10 cellular contexts compared by ENCODE assay signal in genomic region chr2:189569295-189569925, GRCh38. TPM values are rescaled to one million over a fixed set of nuclear protein-coding genes. Genes with fewer than 3 reads are reported as not detected.
DNase-seq lines count a peak whose midpoint lies in the region; ATAC-seq and TF ChIP-seq lines count a peak whose summit lies in the region.
"Had no signal": no experiment of that assay in that cellular context is flagged by ENCODE, and none has a peak within 500 bp of the region (broad histone marks: within the 10 kb centered on the region; RNA-seq: fewer than 3 reads in every experiment).

No MANE protein-coding gene starts in this region.

- CTCF ChIA-PET in Caco-2 (lab: Charles Lee), result no interaction called here

- H3K36me3 ChIP-seq in MM.1S (replicated peaks; ENCODE audit: insufficient read depth, low read length) (no peaks in the 10 kb centered on the region), fibroblast of lung (ENCODE audit: control insufficient read depth, insufficient read depth, low read length) (no peaks in the 10 kb centered on the region), Caco-2 (ENCODE audit: control insufficient read depth, insufficient read depth, low read length) (peaks cover 3% of the 10 kb centered on the region; the same call in 1 of the 2 replicates)

- H3K27ac ChIP-seq in MM.1S (ENCODE audit: low read length), result peak overlapping the region; percentile 28; the same call in 1 of the 2 replicates
- H3K27ac ChIP-seq in fibroblast of lung (ENCODE audit: insufficient read depth, low read length), result no peak overlapping the region

- H3K36me3 Mint-ChIP-seq in stimulated activated memory B cell treated with anti-CD40 and anti-IgM and Interleukin-4, amounts not matched to agents 10 μg/mL and 1 μg/mL and 100 μg/mL, for 72 hours, result no peaks in the 10 kb centered on the region
- peaks cover 80% of the 10 kb centered on the region for H3K36me3 Mint-ChIP-seq in Caco-2 (ENCODE audit: insufficient read depth, unreplicated experiment)

- H3K79me2 ChIP-seq in MM.1S (ENCODE audit: low read length), result no peaks in the 10 kb centered on the region
- no peaks in the 10 kb centered on the region for H3K79me2 ChIP-seq in fibroblast of lung (ENCODE audit: control insufficient read depth, insufficient read depth, low read length)

- no peaks in the 10 kb centered on the region for H3K27me3 ChIP-seq in MM.1S (replicated peaks; ENCODE audit: insufficient read depth, low read length)
- H3K27me3 ChIP-seq in fibroblast of lung (ENCODE audit: control insufficient read depth, insufficient read depth, low read length), result no peaks in the 10 kb centered on the region
- H3K27me3 ChIP-seq in Caco-2 (replicated peaks; ENCODE audit: control insufficient read depth, insufficient read depth, low read length), result no peaks in the 10 kb centered on the region

- H3K4me1 ChIP-seq in MM.1S (ENCODE audit: low read length) (peaks cover 12% of the 10 kb centered on the region), fibroblast of lung (ENCODE audit: control insufficient read depth, extremely low read depth, insufficient read depth, low read length) (peaks cover 7% of the 10 kb centered on the region), Caco-2 (peaks cover 6% of the 10 kb centered on the region)

- peak; percentile 50 for ATAC-seq in GM19397 (IDR thresholded peaks at IDR 0.05; ENCODE audit: unreplicated experiment)
- peak; percentile 66 for ATAC-seq in stimulated activated memory B cell treated with anti-CD40 and anti-IgM and Interleukin-4, amounts not matched to agents 10 μg/mL and 1 μg/mL and 100 μg/mL, for 72 hours

- TF ChIP-seq CTCF in MM.1S (IDR thresholded peaks at IDR 0.05; ENCODE audit: low read length) (peak; percentile 18), fibroblast of lung (conservative IDR thresholded peaks at IDR 0.05 in 1 of 2, IDR thresholded peaks at IDR 0.05 in 1 of 2; ENCODE audit: low read depth in 1 of 2, low read length in 2 of 2) (peak; percentile 21 to 33), Caco-2 (IDR thresholded peaks at IDR 0.05; ENCODE audit: insufficient read depth in 1 of 2, low read depth in 1 of 2, low read length in 1 of 2, severe bottlenecking in 1 of 2, unreplicated experiment in 1 of 2) (no peak)

- DNase-seq in MM.1S (peak; percentile 34), fibroblast of lung (ENCODE audit: low read depth in 2 of 2) (peak in 1 of 2 donors; percentile 41), amniotic stem cell (lab: John Stamatoyannopoulos, UW) (no peak), Caco-2 (no peak)
- DNase-seq in stimulated activated CD4-positive, alpha-beta T cell treated with anti-CD3 and anti-CD28 coated beads, Interleukin-15, amount 100 ng/mL, for 24 hours, result no peak
- DNase-seq: Kasumi-1, T-helper 9 cell had no signal

- peaks cover 8% of the 10 kb centered on the region for H3F3A ChIP-seq in MM.1S (ENCODE audit: insufficient read depth, low read length)

- H2AFZ ChIP-seq in MM.1S (ENCODE audit: low read length) (no peak overlapping the region), fibroblast of lung (ENCODE audit: low read length) (no peak overlapping the region)

- no peaks in the 10 kb centered on the region for H3K9me3 Mint-ChIP-seq in stimulated activated memory B cell treated with anti-CD40 and anti-IgM and Interleukin-4, amounts not matched to agents 10 μg/mL and 1 μg/mL and 100 μg/mL, for 72 hours
- no peaks in the 10 kb centered on the region for H3K9me3 Mint-ChIP-seq in Caco-2 (ENCODE audit: unreplicated experiment)

- H3K4me1 Mint-ChIP-seq in stimulated activated memory B cell treated with anti-CD40 and anti-IgM and Interleukin-4, amounts not matched to agents 10 μg/mL and 1 μg/mL and 100 μg/mL, for 72 hours, result no peaks in the 10 kb centered on the region
- peaks cover 8% of the 10 kb centered on the region for H3K4me1 Mint-ChIP-seq in Caco-2 (ENCODE audit: low read depth, unreplicated experiment)

- peaks cover 12% of the 10 kb centered on the region for H3K27me3 Mint-ChIP-seq in stimulated activated memory B cell treated with anti-CD40 and anti-IgM and Interleukin-4, amounts not matched to agents 10 μg/mL and 1 μg/mL and 100 μg/mL, for 72 hours
- H3K27me3 Mint-ChIP-seq in Caco-2 (ENCODE audit: insufficient read depth, unreplicated experiment), result no peaks in the 10 kb centered on the region

- no TSS peak for BruUV-seq in Caco-2 (replicated peaks; lab: Mats Ljungman, UMichigan)

- H3K9me3 ChIP-seq in MM.1S (replicated peaks; ENCODE audit: insufficient read depth, low read length) (no peaks in the 10 kb centered on the region), fibroblast of lung (ENCODE audit: control insufficient read depth, insufficient read depth, low read depth, low read length) (no peaks in the 10 kb centered on the region), Caco-2 (no peaks in the 10 kb centered on the region)

- H4K20me1 ChIP-seq in MM.1S (ENCODE audit: insufficient read depth, low read length) (no peaks in the 10 kb centered on the region; the same call in 1 of the 2 replicates), fibroblast of lung (ENCODE audit: control insufficient read depth, extremely low read depth, insufficient read depth, low read length) (no peaks in the 10 kb centered on the region)

- H3K9me2 ChIP-seq in MM.1S (replicated peaks; ENCODE audit: insufficient read depth, low read length), result no peaks in the 10 kb centered on the region

- H3K4me3 ChIP-seq in MM.1S (ENCODE audit: low read length), result no peak overlapping the region
- H3K4me3 ChIP-seq in fibroblast of lung (replicated peaks in 1 of 4; ENCODE audit: control extremely low read depth in 1 of 4, insufficient read depth in 1 of 4, low read depth in 3 of 4, low read length in 4 of 4), result no peak overlapping the region
- H3K4me3 ChIP-seq in Caco-2 (ENCODE audit: low read depth, low read length), result no peak overlapping the region
- H3K4me3 ChIP-seq: skin epidermis had no signal

- H3K27ac Mint-ChIP-seq in stimulated activated memory B cell treated with anti-CD40 and anti-IgM and Interleukin-4, amounts not matched to agents 10 μg/mL and 1 μg/mL and 100 μg/mL, for 72 hours, result no peak overlapping the region
- no peak overlapping the region for H3K27ac Mint-ChIP-seq in Caco-2 (ENCODE audit: unreplicated experiment)

- H3K4me2 ChIP-seq in MM.1S (ENCODE audit: low read depth, low read length) (peak overlapping the region; percentile 27), fibroblast of lung (ENCODE audit: extremely low read depth, insufficient read depth, low read length) (no peak overlapping the region)

- intact Hi-C loops in Caco-2 (cut with micrococcal nuclease; ENCODE audit: unreplicated experiment), result no loop called here

- H3K4me3 Mint-ChIP-seq in stimulated activated memory B cell treated with anti-CD40 and anti-IgM and Interleukin-4, amounts not matched to agents 10 μg/mL and 1 μg/mL and 100 μg/mL, for 72 hours, result no peak overlapping the region
- H3K4me3 Mint-ChIP-seq in Caco-2 (ENCODE audit: unreplicated experiment), result no peak overlapping the region

- H3K9ac ChIP-seq in MM.1S (ENCODE audit: low read length) (no peak overlapping the region), fibroblast of lung (ENCODE audit: insufficient read depth, low read length) (no peak overlapping the region)

- POLR2A ChIA-PET in Caco-2 (lab: Charles Lee), result no interaction called here

RNA-seq across cellular contexts. Expression of gene SLC40A1, which starts 11.2 kb away (rescaled TPM):
- total RNA-seq in fibroblast of lung (91.9 and 97.4 TPM in 2 replicates), Caco-2 (2022) (78.1 and 109 TPM in 2 replicates)
- polyA plus RNA-seq in fibroblast of lung, result 8.0 and 17.2 TPM in 2 replicates
- 9.5 and 21.0 TPM in 2 replicates for polyA plus RNA-seq in fibroblast of lung (2012)
- 13.1 and 26.7 TPM in 2 replicates for polyA minus RNA-seq in fibroblast of lung (ENCODE audit: low replicate concordance)

Comparison
In these comparisons a context has a peak if more than half of its experiments do, and no peak if none do; other contexts are left out.
1. CTCF ChIP-seq: peak in MM.1S (single experiment) and fibroblast of lung (2 of 2); none in Caco-2 (0 of 2).